ENCODE assay signal across 8 cellular contexts in the genomic region with DNA sequence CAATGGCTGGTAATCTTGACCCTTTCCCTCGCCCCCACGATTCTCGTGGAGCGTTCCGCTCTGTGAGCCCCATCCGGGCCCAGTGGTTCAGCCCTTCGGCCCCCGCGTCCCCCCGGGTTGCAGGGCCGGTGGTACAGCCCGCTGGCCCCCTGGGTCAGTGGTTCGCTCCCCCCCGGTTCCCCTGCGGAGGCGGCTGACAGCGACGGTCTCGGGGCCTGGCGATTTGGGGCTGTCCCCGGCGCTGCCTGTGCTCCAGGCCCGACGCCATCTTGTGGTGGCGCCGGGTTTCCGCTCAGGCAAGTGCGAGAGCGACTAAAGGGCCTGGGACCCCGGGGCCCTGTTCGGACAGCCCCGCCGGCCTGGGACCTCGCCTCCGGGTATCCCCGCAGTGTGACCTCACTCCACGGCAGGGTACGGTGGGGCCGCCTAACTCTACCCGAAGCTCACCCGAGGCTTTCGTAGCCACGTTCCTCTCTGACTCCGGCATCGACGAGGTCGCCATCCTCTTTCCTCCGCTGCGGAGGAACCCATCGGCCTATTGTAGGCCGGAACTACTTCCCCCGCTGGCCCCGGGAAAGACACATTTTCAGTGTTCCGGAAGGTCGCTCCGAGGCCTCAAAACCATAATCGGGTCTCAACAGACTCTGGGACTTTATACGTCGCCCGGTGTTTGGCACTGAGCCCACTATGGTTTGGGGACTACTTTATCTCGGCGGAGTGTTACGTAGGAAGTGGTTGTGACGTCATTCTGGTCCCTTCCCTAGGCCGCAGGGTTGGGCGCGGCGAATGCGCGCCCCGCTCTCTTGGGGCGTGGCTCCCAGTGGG. TPM values are rescaled to one million over a fixed set of nuclear protein-coding genes. Genes with fewer than 3 reads are reported as not detected.
A peak's percentile ranks its signal among the peaks of the same experiment; 100 is the strongest.
DNase-seq lines count a peak whose midpoint lies in the region; ATAC-seq and TF ChIP-seq lines count a peak whose summit lies in the region.

A gene with protein sequence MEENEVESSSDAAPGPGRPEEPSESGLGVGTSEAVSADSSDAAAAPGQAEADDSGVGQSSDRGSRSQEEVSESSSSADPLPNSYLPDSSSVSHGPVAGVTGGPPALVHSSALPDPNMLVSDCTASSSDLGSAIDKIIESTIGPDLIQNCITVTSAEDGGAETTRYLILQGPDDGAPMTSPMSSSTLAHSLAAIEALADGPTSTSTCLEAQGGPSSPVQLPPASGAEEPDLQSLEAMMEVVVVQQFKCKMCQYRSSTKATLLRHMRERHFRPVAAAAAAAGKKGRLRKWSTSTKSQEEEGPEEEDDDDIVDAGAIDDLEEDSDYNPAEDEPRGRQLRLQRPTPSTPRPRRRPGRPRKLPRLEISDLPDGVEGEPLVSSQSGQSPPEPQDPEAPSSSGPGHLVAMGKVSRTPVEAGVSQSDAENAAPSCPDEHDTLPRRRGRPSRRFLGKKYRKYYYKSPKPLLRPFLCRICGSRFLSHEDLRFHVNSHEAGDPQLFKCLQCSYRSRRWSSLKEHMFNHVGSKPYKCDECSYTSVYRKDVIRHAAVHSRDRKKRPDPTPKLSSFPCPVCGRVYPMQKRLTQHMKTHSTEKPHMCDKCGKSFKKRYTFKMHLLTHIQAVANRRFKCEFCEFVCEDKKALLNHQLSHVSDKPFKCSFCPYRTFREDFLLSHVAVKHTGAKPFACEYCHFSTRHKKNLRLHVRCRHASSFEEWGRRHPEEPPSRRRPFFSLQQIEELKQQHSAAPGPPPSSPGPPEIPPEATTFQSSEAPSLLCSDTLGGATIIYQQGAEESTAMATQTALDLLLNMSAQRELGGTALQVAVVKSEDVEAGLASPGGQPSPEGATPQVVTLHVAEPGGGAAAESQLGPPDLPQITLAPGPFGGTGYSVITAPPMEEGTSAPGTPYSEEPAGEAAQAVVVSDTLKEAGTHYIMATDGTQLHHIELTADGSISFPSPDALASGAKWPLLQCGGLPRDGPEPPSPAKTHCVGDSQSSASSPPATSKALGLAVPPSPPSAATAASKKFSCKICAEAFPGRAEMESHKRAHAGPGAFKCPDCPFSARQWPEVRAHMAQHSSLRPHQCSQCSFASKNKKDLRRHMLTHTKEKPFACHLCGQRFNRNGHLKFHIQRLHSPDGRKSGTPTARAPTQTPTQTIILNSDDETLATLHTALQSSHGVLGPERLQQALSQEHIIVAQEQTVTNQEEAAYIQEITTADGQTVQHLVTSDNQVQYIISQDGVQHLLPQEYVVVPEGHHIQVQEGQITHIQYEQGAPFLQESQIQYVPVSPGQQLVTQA (N-terminal part only) (minus strand): TSS at position 529 of the 825 bp plus-strand sequence. CDS start 793 bp downstream, outside the sequence.

- H3K9ac ChIP-seq in BLaER1 treated with 17β-estradiol and CSF1 and Interleukin-3, amounts not matched to agents 10 nM and 100 nM, result peak within 1 kb of the TSS; percentile 92 to 100 (median 99)

- DNase-seq in NCI-H526 treated with DMSO at 0.1 percent for 48 hours (lab: John Stamatoyannopoulos, UW), result peak; percentile 96
- peak; percentile 99 for DNase-seq in activated CD4-positive, alpha-beta T cell treated with anti-CD3 and anti-CD28 coated beads, Interleukin-2, amount 10 ng/mL, durations not matched to agents 24 days and 14 days
- DNase-seq in coronary artery (ENCODE audit: low spot score), result peak; percentile 96
- DNase-seq in left colon, result peak; percentile 94 to 95
- peak; percentile 95 for DNase-seq in stimulated activated CD4-positive, alpha-beta T cell treated with anti-CD3 and anti-CD28 coated beads, Interleukin-1b, Interleukin-23, amount 100 ng/mL, for 48 hours

- peak within 1 kb of the TSS; percentile 97 to 100 (median 100) for H3K27ac ChIP-seq in BLaER1 treated with 17β-estradiol and CSF1 and Interleukin-3, amounts not matched to agents 10 nM and 100 nM
- H3K27ac ChIP-seq in coronary artery, result peak within 1 kb of the TSS; percentile 97 to 99

- peaks cover 15 to 41% (median 25%) of the 10 kb centered on the region in 11 experiments; a peak in 18 of 22 replicates for H4K20me1 ChIP-seq in BLaER1 treated with 17β-estradiol and CSF1 and Interleukin-3, amounts not matched to agents 10 nM and 100 nM

- peaks cover 18% of the 10 kb centered on the region for H3K36me3 Mint-ChIP-seq in activated CD4-positive, alpha-beta T cell treated with anti-CD3 and anti-CD28 coated beads, Interleukin-2, amount 10 ng/mL, durations not matched to agents 24 days and 14 days (ENCODE audit: low read depth)

- peaks cover 3% of the 10 kb centered on the region for H3K9me3 Mint-ChIP-seq in activated CD4-positive, alpha-beta T cell treated with anti-CD3 and anti-CD28 coated beads, Interleukin-2, amount 10 ng/mL, durations not matched to agents 24 days and 14 days

- no peaks in the 10 kb centered on the region; a peak in 2 of 22 replicates for H3K9me3 ChIP-seq in BLaER1 treated with 17β-estradiol and CSF1 and Interleukin-3, amounts not matched to agents 10 nM and 100 nM (replicated peaks in 1 of 11)

- H3K27me3 Mint-ChIP-seq in activated CD4-positive, alpha-beta T cell treated with anti-CD3 and anti-CD28 coated beads, Interleukin-2, amount 10 ng/mL, durations not matched to agents 24 days and 14 days, result no peaks in the 10 kb centered on the region

- H3K27me3 ChIP-seq in BLaER1 treated with 17β-estradiol and CSF1 and Interleukin-3, amounts not matched to agents 10 nM and 100 nM, result no peaks in the 10 kb centered on the region

- H3K4me3 Mint-ChIP-seq in activated CD4-positive, alpha-beta T cell treated with anti-CD3 and anti-CD28 coated beads, Interleukin-2, amount 10 ng/mL, durations not matched to agents 24 days and 14 days, result peak within 1 kb of the TSS; percentile 93

- peak within 1 kb of the TSS; percentile 87 to 98 (median 95) for H3K4me2 ChIP-seq in BLaER1 treated with 17β-estradiol and CSF1 and Interleukin-3, amounts not matched to agents 10 nM and 100 nM

- H3K36me3 ChIP-seq in BLaER1 treated with 17β-estradiol and CSF1 and Interleukin-3, amounts not matched to agents 10 nM and 100 nM, result peaks cover 27 to 29% (median 28%) of the 10 kb centered on the region in 11 experiments

- peak within 1 kb of the TSS; percentile 99 for H3K27ac Mint-ChIP-seq in activated CD4-positive, alpha-beta T cell treated with anti-CD3 and anti-CD28 coated beads, Interleukin-2, amount 10 ng/mL, durations not matched to agents 24 days and 14 days

- TF ChIP-seq CTCF in coronary artery (IDR thresholded peaks at IDR 0.05), result peak; percentile 26

- H3K4me3 ChIP-seq in BLaER1 treated with 17β-estradiol and CSF1 and Interleukin-3, amounts not matched to agents 10 nM and 100 nM, result peak within 1 kb of the TSS; percentile 77 to 93 (median 84)
- H3K4me3 ChIP-seq in coronary artery, result peak within 1 kb of the TSS; percentile 92

- H3K4me1 Mint-ChIP-seq in activated CD4-positive, alpha-beta T cell treated with anti-CD3 and anti-CD28 coated beads, Interleukin-2, amount 10 ng/mL, durations not matched to agents 24 days and 14 days, result peaks cover 14% of the 10 kb centered on the region

- intact Hi-C loops in activated CD4-positive, alpha-beta T cell treated with anti-CD3 and anti-CD28 coated beads, Interleukin-2, amount 10 ng/mL, durations not matched to agents 24 days and 14 days (cut with micrococcal nuclease), result loop anchor here (1.0 to 5.0 kb wide), 6 partner anchors 35 to 173 kb away; a partner anchor contains a TSS
- intact Hi-C loops in left colon (cut with DNase I, micrococcal nuclease), result no loop called here

- ATAC-seq in GM19324 (IDR thresholded peaks at IDR 0.05; ENCODE audit: low FRiP score, unreplicated experiment) (peak; percentile 80), HG03469 (IDR thresholded peaks at IDR 0.05; ENCODE audit: unreplicated experiment) (peak; percentile 59), left colon (peak; percentile 85)

- H3K4me1 ChIP-seq in BLaER1 treated with 17β-estradiol and CSF1 and Interleukin-3, amounts not matched to agents 10 nM and 100 nM, result peaks cover 28 to 63% (median 50%) of the 10 kb centered on the region in 10 experiments

RNA-seq across cellular contexts. Expression of the gene that starts here (rescaled TPM):
- total RNA-seq in activated CD4-positive, alpha-beta T cell treated with anti-CD3 and anti-CD28 coated beads, Interleukin-2, amount 10 ng/mL, durations not matched to agents 24 days and 14 days, result 37.5 and 39.5 TPM in 2 replicates
- total RNA-seq in left colon, result 10 to 100 TPM; 14.8 to 18.2 TPM

Comparison
In these comparisons a context has a peak if more than half of its experiments do, and no peak if none do; other contexts are left out.
1. Peak in every context shown above with its lines: DNase-seq, ATAC-seq, H3K4me3 ChIP-seq and H3K27ac ChIP-seq.